1 cellular context compared by ENCODE assay signal in the genomic region with DNA sequence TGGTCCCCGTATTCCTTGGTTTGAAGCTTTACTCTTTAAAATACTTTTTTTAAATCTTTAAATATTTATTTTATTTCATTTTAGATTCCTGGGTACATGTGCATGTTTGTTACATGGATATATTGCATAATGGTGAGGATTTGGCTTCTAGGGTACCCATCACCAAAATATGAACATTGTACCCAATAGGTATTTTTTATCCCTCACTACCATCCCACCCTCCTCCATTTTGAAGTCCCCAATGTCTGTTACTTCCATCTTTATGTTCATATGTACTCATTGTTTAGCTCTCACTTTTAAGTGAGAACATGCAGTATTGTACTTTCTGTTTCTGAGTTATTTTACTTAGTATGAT.
TF ChIP-seq lines count a peak whose summit lies in the region.

No MANE protein-coding gene starts in this region.

TF ChIP-seq in HepG2, 621 proteins besides CTCF, POLR2A, EP300 and RAD21:
- no peak for TF ChIP-seq ETV5 (CRISPR knock-in tag; IDR thresholded peaks at IDR 0.05; ENCODE audit: borderline replicate concordance)
- TF ChIP-seq ZNF562 (CRISPR knock-in tag; IDR thresholded peaks at IDR 0.05; ENCODE audit: borderline replicate concordance), result no peak
- TF ChIP-seq TRIM22 (IDR thresholded peaks at IDR 0.05), result no peak
- TF ChIP-seq SUZ12 (IDR thresholded peaks at IDR 0.05; ENCODE audit: low read depth, low read length), result no peak
- 0 out of 2 replicates have a peak, but pooled peaks have one; percentile 1 for TF ChIP-seq ZNF331 (CRISPR knock-in tag; IDR thresholded peaks at IDR 0.05)
TF ChIP-seq in HepG2: peak in this region for 1.
